8 cellular contexts compared by ENCODE assay signal in the genomic region with DNA sequence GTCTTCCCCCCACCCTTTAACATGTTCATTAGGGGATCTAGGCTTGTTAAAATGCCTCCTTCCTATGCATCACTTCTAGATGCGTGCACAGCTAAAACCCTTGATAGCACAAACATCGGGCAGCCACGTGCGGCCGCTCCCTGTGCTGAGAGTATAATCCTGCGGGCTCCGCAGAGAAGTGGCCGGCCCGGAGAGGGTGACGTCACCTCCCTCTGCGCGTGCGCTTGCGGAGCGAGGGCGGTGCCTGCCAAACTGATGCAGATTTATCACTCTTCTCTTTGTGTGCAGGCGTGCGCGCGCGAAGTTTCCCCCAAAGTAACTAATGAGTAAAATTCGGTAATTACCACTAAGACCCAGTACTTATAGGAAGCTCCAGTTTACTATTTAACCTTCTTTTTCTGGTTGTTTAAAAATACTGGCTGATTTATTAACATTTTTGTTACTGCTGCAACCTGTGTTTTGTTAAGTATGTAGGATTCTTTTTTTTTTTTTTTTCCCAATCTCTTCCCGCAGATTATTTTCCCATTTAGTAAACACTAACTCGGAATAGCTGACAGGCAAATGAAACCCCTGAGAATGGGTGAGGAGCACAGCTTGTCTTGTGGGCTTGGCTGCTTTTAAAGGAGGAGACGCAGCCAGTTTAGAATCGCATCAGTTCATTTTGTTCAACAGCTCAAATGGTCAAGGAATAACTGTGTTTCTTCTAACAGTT.
A peak's percentile ranks its signal among the peaks of the same experiment; 100 is the strongest.
DNase-seq lines count a peak whose midpoint lies in the region; ATAC-seq and TF ChIP-seq lines count a peak whose summit lies in the region.

No MANE protein-coding gene starts in this region.

- no peaks in the 10 kb centered on the region for H3K27me3 ChIP-seq in CD8-positive, alpha-beta memory T cell (ENCODE audit: insufficient read depth, low read length, poor library complexity, severe bottlenecking)

- H3K4me3 ChIP-seq in CD8-positive, alpha-beta memory T cell (ENCODE audit: low read length), result no peak overlapping the region

- no peak for TF ChIP-seq CTCF in mesothelial cell of epicardium (IDR thresholded peaks at IDR 0.05; ENCODE audit: unreplicated experiment)

- peaks cover 5% of the 10 kb centered on the region for H3K4me1 ChIP-seq in CD8-positive, alpha-beta memory T cell (ENCODE audit: insufficient read depth, low read length)

- H3K27ac ChIP-seq in CD8-positive, alpha-beta memory T cell (ENCODE audit: low read depth, low read length), result no peak overlapping the region

- peaks cover 6 to 10% (median 10%) of the 10 kb centered on the region in 3 donors for H3K4me1 Mint-ChIP-seq in CD8-positive, alpha-beta memory T cell
- peaks cover 5 to 12% of the 10 kb centered on the region in 2 donors for H3K4me1 Mint-ChIP-seq in effector memory CD8-positive, alpha-beta T cell (ENCODE audit: low read depth in 2 of 2)
- H3K4me1 Mint-ChIP-seq in mesothelial cell of epicardium, result peaks cover 54% of the 10 kb centered on the region

- peak overlapping the region in 6 of 7 donors; percentile 29 to 64 (median 46) for H3K4me3 Mint-ChIP-seq in CD8-positive, alpha-beta memory T cell
- peak overlapping the region; percentile 66 to 74 for H3K4me3 Mint-ChIP-seq in effector memory CD8-positive, alpha-beta T cell
- H3K4me3 Mint-ChIP-seq in mesothelial cell of epicardium, result peak overlapping the region; percentile 78

- no peaks in the 10 kb centered on the region for H3K36me3 Mint-ChIP-seq in CD8-positive, alpha-beta memory T cell
- peaks cover 5% of the 10 kb centered on the region for H3K36me3 Mint-ChIP-seq in effector memory CD8-positive, alpha-beta T cell (ENCODE audit: insufficient read depth)
- no peaks in the 10 kb centered on the region for H3K36me3 Mint-ChIP-seq in mesothelial cell of epicardium

- DNase-seq in CD8-positive, alpha-beta memory T cell, result peak; percentile 9 to 64 (median 43)
- DNase-seq in NCI-H69 (lab: John Stamatoyannopoulos, UW) (peak; percentile 99), mesothelial cell of epicardium (ENCODE audit: low spot score in 2 of 2, unreplicated experiment in 2 of 2) (peak; percentile 85 to 95)
- peak; percentile 37 to 54 (median 47) for DNase-seq in activated CD8-positive, alpha-beta memory T cell treated with anti-CD3 and anti-CD28 coated beads for 48 hours (ENCODE audit: low read depth in 2 of 3, low spot score in 2 of 3)
- DNase-seq in effector memory CD8-positive, alpha-beta T cell, result peak; percentile 49 to 59 (median 53)
- DNase-seq in stimulated activated CD8-positive, alpha-beta memory T cell treated with anti-CD3 and anti-CD28 coated beads, Interleukin-2, amount 100 ng/mL, for 48 hours (ENCODE audit: low read depth in 2 of 2), result peak; percentile 70 to 71

- no peaks in the 10 kb centered on the region for H3K36me3 ChIP-seq in CD8-positive, alpha-beta memory T cell (ENCODE audit: insufficient read depth, low read length)

- POLR2A ChIA-PET in CD8-positive, alpha-beta memory T cell (lab: Charles Lee), result no interaction called here

- peak overlapping the region in 1 of 8 donors; percentile 9 for H3K27ac Mint-ChIP-seq in CD8-positive, alpha-beta memory T cell
- peak overlapping the region in 1 of 2 donors; percentile 12 for H3K27ac Mint-ChIP-seq in effector memory CD8-positive, alpha-beta T cell
- peak overlapping the region; percentile 94 for H3K27ac Mint-ChIP-seq in mesothelial cell of epicardium

- peak; percentile 72 for ATAC-seq in GM19438 (IDR thresholded peaks at IDR 0.05; ENCODE audit: low read depth, unreplicated experiment)
- peak; percentile 89 for ATAC-seq in HG03521 (IDR thresholded peaks at IDR 0.05; ENCODE audit: unreplicated experiment)
- ATAC-seq in effector memory CD8-positive, alpha-beta T cell (replicated peaks), result peak; percentile 87

- peaks cover 0 to 18% (median 2%) of the 10 kb centered on the region in 5 donors for H3K9me3 Mint-ChIP-seq in CD8-positive, alpha-beta memory T cell
- H3K9me3 Mint-ChIP-seq in effector memory CD8-positive, alpha-beta T cell, result no peaks in the 10 kb centered on the region
- H3K9me3 Mint-ChIP-seq in mesothelial cell of epicardium, result no peaks in the 10 kb centered on the region

- CTCF ChIA-PET in CD8-positive, alpha-beta memory T cell (lab: Charles Lee), result no interaction called here

- peaks cover 11 to 35% of the 10 kb centered on the region in 2 donors for H3K27me3 Mint-ChIP-seq in CD8-positive, alpha-beta memory T cell
- H3K27me3 Mint-ChIP-seq in effector memory CD8-positive, alpha-beta T cell, result peaks cover 21 to 49% of the 10 kb centered on the region in 2 donors
- no peaks in the 10 kb centered on the region for H3K27me3 Mint-ChIP-seq in mesothelial cell of epicardium (ENCODE audit: low read depth)

- no peaks in the 10 kb centered on the region for H3K9me3 ChIP-seq in CD8-positive, alpha-beta memory T cell (ENCODE audit: low read length)

Comparison
In these comparisons a context has a peak if more than half of its experiments do, and no peak if none do; other contexts are left out.
1. DNase-seq: peak in every context shown above with its lines; median percentile 99 in NCI-H69; 90 in mesothelial cell of epicardium; 70 in stimulated activated CD8-positive, alpha-beta memory T cell treated with anti-CD3 and anti-CD28 coated beads, Interleukin-2, amount 100 ng/mL, for 48 hours; 53 in effector memory CD8-positive, alpha-beta T cell; 47 in activated CD8-positive, alpha-beta memory T cell treated with anti-CD3 and anti-CD28 coated beads for 48 hours; 43 in CD8-positive, alpha-beta memory T cell.